In genomic region chr12:108731105-108731865, GRCh38 we compare ENCODE assay signal across 8 cellular contexts. TPM values are rescaled to one million over a fixed set of nuclear protein-coding genes. Genes with fewer than 3 reads are reported as not detected.
DNase-seq lines count a peak whose midpoint lies in the region; ATAC-seq, FAIRE-seq and TF ChIP-seq lines count a peak whose summit lies in the region.

Gene CORO1C, minus strand, starts transcription at chr12:108731518. Its CDS starts 30,200 bp downstream, at chr12:108701318.

- in situ Hi-C loops in Caki2 (cut with HindIII; ENCODE audit: low pct_unique_long_range_greater_than_20kb, low sequenced_read_pairs) (no loop called here), endometrial microvascular endothelial cells (cut with HindIII; ENCODE audit: inconsistent ontology term, low pct_unique_long_range_greater_than_20kb, low sequenced_read_pairs) (no loop called here)

- no peaks in the 10 kb centered on the region for H3K4me1 ChIP-seq in NT2/D1 (ENCODE audit: insufficient read depth, insufficient read length)

- peak within 1 kb of the TSS; percentile 87 for H3K9ac ChIP-seq in NT2/D1 (ENCODE audit: insufficient read length, low read depth)

- no peaks in the 10 kb centered on the region for H3K9me3 Mint-ChIP-seq in mesothelial cell of epicardium

- DNase-seq in Caki2 (ENCODE audit: low read depth) (peak; percentile 97), HTR-8/SVneo (ENCODE audit: insufficient read length, low spot score) (peak; percentile 85), NT2/D1 (ENCODE audit: low read depth, low spot score) (peak; percentile 95), mesothelial cell of epicardium (ENCODE audit: low spot score in 2 of 2, unreplicated experiment in 2 of 2) (peak; percentile 93 to 98)
- peak; percentile 75 for DNase-seq in activated CD8-positive, alpha-beta memory T cell treated with anti-CD3 and anti-CD28 coated beads, Interleukin-2, amount 50 U/mL, for 24 hours (ENCODE audit: extremely low read depth)
- peak; percentile 90 to 92 for DNase-seq in stimulated activated CD8-positive, alpha-beta memory T cell treated with anti-CD3 and anti-CD28 coated beads, Interleukin-15, amount 100 ng/mL, for 48 hours (ENCODE audit: low read depth in 2 of 2)

- peak within 1 kb of the TSS; percentile 98 for H3K27ac Mint-ChIP-seq in mesothelial cell of epicardium

- peak; percentile 71 for TF ChIP-seq CTCF in mesothelial cell of epicardium (IDR thresholded peaks at IDR 0.05; ENCODE audit: unreplicated experiment)

- FAIRE-seq in HTR-8/SVneo (lab: Jason Lieb, UNC) = peak; percentile 95

- peak; percentile 63 for ATAC-seq in GM21367 (IDR thresholded peaks at IDR 0.05; ENCODE audit: unreplicated experiment)

- no peaks in the 10 kb centered on the region for H3K36me3 Mint-ChIP-seq in mesothelial cell of epicardium

- H3K4me3 ChIP-seq in NT2/D1 (ENCODE audit: insufficient read length, low read depth) = peak within 1 kb of the TSS; percentile 81

- H3K27me3 Mint-ChIP-seq in mesothelial cell of epicardium (ENCODE audit: low read depth) = no peaks in the 10 kb centered on the region

- H3K4me1 Mint-ChIP-seq in mesothelial cell of epicardium = peaks cover 25% of the 10 kb centered on the region

- H3K27me3 ChIP-seq in NT2/D1 (ENCODE audit: insufficient read depth, insufficient read length) = no peaks in the 10 kb centered on the region

- H3K9me3 ChIP-seq in NT2/D1 (ENCODE audit: insufficient read depth, low read length) = no peaks in the 10 kb centered on the region

- peak within 1 kb of the TSS; percentile 95 for H3K4me3 Mint-ChIP-seq in mesothelial cell of epicardium

- peaks cover 20% of the 10 kb centered on the region for H3K36me3 ChIP-seq in NT2/D1 (ENCODE audit: insufficient read depth, insufficient read length, low read length)

RNA-seq across cellular contexts. Expression of gene CORO1C, which starts in this region (rescaled TPM):
- 75.6 and 89.9 TPM in 2 replicates for total RNA-seq in Caki2 (2014; rRNA removed; shearing (Covaris generic); ENCODE audit: low replicate concordance)
- total RNA-seq in endometrial microvascular endothelial cells (ENCODE audit: inconsistent ontology term) = 178 TPM
- total RNA-seq in mesothelial cell of epicardium = 61.8 to 65.3 TPM (median 64.8 TPM) in 3 replicates

Comparison
In these comparisons a context has a peak if more than half of its experiments do, and no peak if none do; other contexts are left out.
1. Peak in every context shown above with its lines: DNase-seq, ATAC-seq and H3K4me3 ChIP-seq.